Comparison of ENCODE assay signal across 23 cellular contexts in the genomic region with DNA sequence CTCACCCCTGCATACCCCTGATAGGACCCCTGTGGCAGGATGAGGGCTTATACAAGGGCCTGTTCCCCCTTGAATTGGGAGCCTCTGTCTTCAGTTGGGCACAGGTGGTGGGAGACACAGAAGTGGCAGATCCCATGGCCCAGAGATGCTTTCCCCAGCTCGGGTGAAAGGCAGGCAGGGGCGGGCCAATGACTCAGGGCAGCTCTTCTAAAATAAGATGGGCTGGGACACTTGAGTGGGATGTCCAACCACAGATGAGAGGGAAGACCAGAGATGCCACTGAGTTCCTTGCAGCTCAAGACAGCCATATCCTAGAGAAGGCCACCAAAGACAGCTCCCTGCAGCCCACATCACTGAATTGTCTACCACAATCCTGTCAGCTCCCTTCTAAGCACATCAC.
DNase-seq lines count a peak whose midpoint lies in the region; ATAC-seq and TF ChIP-seq lines count a peak whose summit lies in the region.
"Had no signal": no experiment of that assay in that cellular context is flagged by ENCODE, and none has a peak within 500 bp of the region (broad histone marks: within the 10 kb centered on the region; RNA-seq: fewer than 3 reads in every experiment).

No MANE protein-coding gene starts in this region.

- peak overlapping the region; percentile 79 for H2AFZ ChIP-seq in parathyroid adenoma

- H3K4me2 ChIP-seq in parathyroid adenoma (ENCODE audit: low read length) = peak overlapping the region; percentile 19
- H3K4me2 ChIP-seq: BLaER1 had no signal

- no peaks in the 10 kb centered on the region for H3K9me3 ChIP-seq in parathyroid adenoma (ENCODE audit: control insufficient read depth, low read length)
- no peaks in the 10 kb centered on the region for H3K9me3 ChIP-seq in endodermal cell (ENCODE audit: control insufficient read depth, low read length)
- H3K9me3 ChIP-seq: BE2C, BLaER1 had no signal

- H3K27ac Mint-ChIP-seq in stimulated activated effector memory CD8-positive, alpha-beta T cell treated with anti-CD3 and anti-CD28 coated beads, Interleukin-12 subunit alpha, Interleukin-12 subunit beta, amount 100 ng/mL, for 72 hours = no peak overlapping the region
- H3K27ac Mint-ChIP-seq in endodermal cell = no peak overlapping the region
- H3K27ac Mint-ChIP-seq: CD4-positive, alpha-beta memory T cell; CD8-positive, alpha-beta memory T cell had no signal

- no peak overlapping the region for H3K9ac ChIP-seq in parathyroid adenoma
- H3K9ac ChIP-seq in endodermal cell (ENCODE audit: extremely low read depth, low read length, poor library complexity, severe bottlenecking) = no peak overlapping the region
- H3K9ac ChIP-seq: BLaER1 had no signal

- no peak overlapping the region for H3K4me3 ChIP-seq in parathyroid adenoma (ENCODE audit: low read depth, low read length)
- no peak overlapping the region for H3K4me3 ChIP-seq in endodermal cell (ENCODE audit: low read length)
- H3K4me3 ChIP-seq: BLaER1, GM12878 had no signal

- H3K4me1 Mint-ChIP-seq in stimulated activated effector memory CD8-positive, alpha-beta T cell treated with anti-CD3 and anti-CD28 coated beads, Interleukin-12 subunit alpha, Interleukin-12 subunit beta, amount 100 ng/mL, for 72 hours = no peaks in the 10 kb centered on the region
- H3K4me1 Mint-ChIP-seq in endodermal cell = peaks cover 1% of the 10 kb centered on the region
- H3K4me1 Mint-ChIP-seq: CD14-positive monocyte; CD4-positive, alpha-beta memory T cell; CD4-positive, CD25-positive, alpha-beta regulatory T cell; CD8-positive, alpha-beta memory T cell had no signal

- no peaks in the 10 kb centered on the region for H3K36me3 ChIP-seq in parathyroid adenoma (ENCODE audit: control insufficient read depth, insufficient read depth, low read length)
- no peaks in the 10 kb centered on the region for H3K36me3 ChIP-seq in endodermal cell (ENCODE audit: control insufficient read depth, insufficient read depth, low read length)
- H3K36me3 ChIP-seq: BE2C, BLaER1 had no signal

- peak overlapping the region; percentile 66 for H3K27ac ChIP-seq in parathyroid adenoma
- H3K27ac ChIP-seq in endodermal cell (ENCODE audit: low read depth, low read length) = no peak overlapping the region
- H3K27ac ChIP-seq: BLaER1 had no signal

- peaks cover 15% of the 10 kb centered on the region for H3K4me1 ChIP-seq in parathyroid adenoma
- H3K4me1 ChIP-seq in endodermal cell (ENCODE audit: control insufficient read depth, insufficient read depth, low read length) = no peaks in the 10 kb centered on the region
- H3K4me1 ChIP-seq: BE2C had no signal

- no peak for DNase-seq in stimulated activated effector memory CD8-positive, alpha-beta T cell treated with anti-CD3 and anti-CD28 coated beads, Interleukin-12 subunit alpha, Interleukin-12 subunit beta, amount 100 ng/mL, for 72 hours (ENCODE audit: low spot score in 2 of 2)
- DNase-seq in cortex of kidney (lab: John Stamatoyannopoulos, UW) = no peak
- DNase-seq in endodermal cell = no peak
- DNase-seq in left ventricle myocardium superior = no peak
- DNase-seq: 8988T; ACHN; C1 segment of cervical spinal cord; CD4-positive, alpha-beta memory T cell; CD4-positive, CD25-positive, alpha-beta regulatory T cell; CD8-positive, alpha-beta memory T cell; COR-L47; DMS 273 treated with DMSO at 0.1 percent for 48 hours; DMS153; DMS53; DMS79; DND-41; EL; GDM1 had no signal

- no peaks in the 10 kb centered on the region for H3K9me3 Mint-ChIP-seq in stimulated activated effector memory CD8-positive, alpha-beta T cell treated with anti-CD3 and anti-CD28 coated beads, Interleukin-12 subunit alpha, Interleukin-12 subunit beta, amount 100 ng/mL, for 72 hours
- no peaks in the 10 kb centered on the region for H3K9me3 Mint-ChIP-seq in endodermal cell
- H3K9me3 Mint-ChIP-seq: CD14-positive monocyte; CD8-positive, alpha-beta memory T cell had no signal

- H3K36me3 Mint-ChIP-seq in stimulated activated effector memory CD8-positive, alpha-beta T cell treated with anti-CD3 and anti-CD28 coated beads, Interleukin-12 subunit alpha, Interleukin-12 subunit beta, amount 100 ng/mL, for 72 hours = no peaks in the 10 kb centered on the region
- no peaks in the 10 kb centered on the region for H3K36me3 Mint-ChIP-seq in endodermal cell (ENCODE audit: low read depth)
- H3K36me3 Mint-ChIP-seq: CD14-positive monocyte; CD4-positive, alpha-beta memory T cell; CD4-positive, CD25-positive, alpha-beta regulatory T cell; CD8-positive, alpha-beta memory T cell had no signal

- intact Hi-C loops in left ventricle myocardium superior (cut with micrococcal nuclease) = loop anchor here (10.0 kb wide), 2 partner anchors 391 to 1301 kb away; no protein-coding TSS in a partner anchor

- H3K27me3 ChIP-seq in parathyroid adenoma (ENCODE audit: control insufficient read depth, insufficient read depth, low read length) (no peaks in the 10 kb centered on the region), endodermal cell (ENCODE audit: control insufficient read depth, insufficient read depth, low read length, poor library complexity, severe bottlenecking) (peaks cover 57% of the 10 kb centered on the region)
- H3K27me3 ChIP-seq: BE2C, BLaER1 had no signal

- TF ChIP-seq CTCF in parathyroid adenoma (IDR thresholded peaks at IDR 0.05) (no peak), endodermal cell (conservative IDR thresholded peaks at IDR 0.05) (no peak)

- peaks cover 49% of the 10 kb centered on the region for H3K27me3 Mint-ChIP-seq in endodermal cell (ENCODE audit: insufficient read depth)

- WGBS in endodermal cell (ENCODE audit: insufficient coverage in 1 of 2, insufficient read length in 1 of 2), 2 experiments = 94 to 100% methylated on average over 1 to 2 of the region's 2 CpGs

- ATAC-seq in stimulated activated effector memory CD8-positive, alpha-beta T cell treated with anti-CD3 and anti-CD28 coated beads, Interleukin-12 subunit alpha, Interleukin-12 subunit beta, amount 100 ng/mL, for 72 hours = peak; percentile 29
- ATAC-seq in left ventricle myocardium superior = no peak
- ATAC-seq: GM12878 had no signal

- no peak overlapping the region for H3K4me3 Mint-ChIP-seq in stimulated activated effector memory CD8-positive, alpha-beta T cell treated with anti-CD3 and anti-CD28 coated beads, Interleukin-12 subunit alpha, Interleukin-12 subunit beta, amount 100 ng/mL, for 72 hours
- no peak overlapping the region for H3K4me3 Mint-ChIP-seq in endodermal cell
- H3K4me3 Mint-ChIP-seq: CD14-positive monocyte; CD4-positive, alpha-beta memory T cell; CD4-positive, CD25-positive, alpha-beta regulatory T cell; CD8-positive, alpha-beta memory T cell had no signal

- no peaks in the 10 kb centered on the region for H3K79me2 ChIP-seq in parathyroid adenoma
